ENCODE assay signal across 7 cellular contexts in genomic region chr11:9927670-9928069, GRCh38.
"Had no signal": no experiment of that assay in that cellular context is flagged by ENCODE, and none has a peak within 500 bp of the region (broad histone marks: within the 10 kb centered on the region; RNA-seq: fewer than 3 reads in every experiment).

No MANE protein-coding gene starts in this region.

- FAIRE-seq: GM12878, GM12891, GM12892, GM18507, GM19239 had no signal

- H3K4me3 ChIP-seq: GM12878 had no signal

- DNase-seq: GDM1, GF-D8 had no signal

- ATAC-seq: GM12878 had no signal
